ENCODE assay signal across 1 cellular context in genomic region chr1:90721210-90722194, GRCh38.
TF ChIP-seq lines count a peak whose summit lies in the region.

No MANE protein-coding gene starts in this region.

TF ChIP-seq in HEK293, 187 proteins besides CTCF, POLR2A, EP300 and RAD21 (continued from another document):
- TF ChIP-seq ZEB2 (tag by site-specific recombination; IDR thresholded peaks at IDR 0.05) (0 out of 2 replicates have a peak, but pooled peaks have one; percentile 43), ZNF354C (tag by site-specific recombination; IDR thresholded peaks at IDR 0.05; ENCODE audit: borderline replicate concordance, low read depth) (no peak), KLF9 (tag by site-specific recombination; IDR thresholded peaks at IDR 0.05; ENCODE audit: low read depth) (no peak), ZNF701 (tag by site-specific recombination; IDR thresholded peaks at IDR 0.05) (no peak), ZNF112 (tag by site-specific recombination; IDR thresholded peaks at IDR 0.05) (no peak), ZSCAN16 (tag by site-specific recombination; IDR thresholded peaks at IDR 0.05) (no peak), ZNF645 (tag by site-specific recombination; IDR thresholded peaks at IDR 0.05) (no peak), ZBTB8A (tag by site-specific recombination; IDR thresholded peaks at IDR 0.05) (no peak), ZNF792 (tag by site-specific recombination; IDR thresholded peaks at IDR 0.05) (no peak), ZNF624 (tag by site-specific recombination; IDR thresholded peaks at IDR 0.05) (no peak), ZNF48 (tag by site-specific recombination; IDR thresholded peaks at IDR 0.05) (no peak), ZNF639 (tag by site-specific recombination; IDR thresholded peaks at IDR 0.05) (no peak), ZNF394 (tag by site-specific recombination; IDR thresholded peaks at IDR 0.05; ENCODE audit: borderline replicate concordance) (no peak), ZNF777 (tag by site-specific recombination; IDR thresholded peaks at IDR 0.05; ENCODE audit: borderline replicate concordance) (no peak), TCF7L2 (IDR thresholded peaks at IDR 0.05; ENCODE audit: borderline replicate concordance, low read depth, low read length) (no peak), OSR2 (tag by site-specific recombination; IDR thresholded peaks at IDR 0.05) (no peak), ZFP69B (tag by site-specific recombination; IDR thresholded peaks at IDR 0.05) (no peak), ZNF571 (tag by site-specific recombination; IDR thresholded peaks at IDR 0.05) (no peak), ZFP37 (tag by site-specific recombination; IDR thresholded peaks at IDR 0.05) (no peak), ZFP3 (tag by site-specific recombination; IDR thresholded peaks at IDR 0.05; ENCODE audit: low read depth) (no peak), ZBTB20 (tag by site-specific recombination; IDR thresholded peaks at IDR 0.05) (no peak), MZF1 (tag by site-specific recombination; IDR thresholded peaks at IDR 0.05; ENCODE audit: borderline replicate concordance) (no peak; the same call in 1 of the 2 replicates), ZNF510 (tag by site-specific recombination; IDR thresholded peaks at IDR 0.05; ENCODE audit: insufficient replicate concordance) (no peak), ZNF398 (tag by site-specific recombination; IDR thresholded peaks at IDR 0.05) (no peak), ZNF362 (tag by site-specific recombination; IDR thresholded peaks at IDR 0.05) (no peak), ZNF350 (tag by site-specific recombination; IDR thresholded peaks at IDR 0.05) (no peak)
- TF ChIP-seq, protein P1, sequence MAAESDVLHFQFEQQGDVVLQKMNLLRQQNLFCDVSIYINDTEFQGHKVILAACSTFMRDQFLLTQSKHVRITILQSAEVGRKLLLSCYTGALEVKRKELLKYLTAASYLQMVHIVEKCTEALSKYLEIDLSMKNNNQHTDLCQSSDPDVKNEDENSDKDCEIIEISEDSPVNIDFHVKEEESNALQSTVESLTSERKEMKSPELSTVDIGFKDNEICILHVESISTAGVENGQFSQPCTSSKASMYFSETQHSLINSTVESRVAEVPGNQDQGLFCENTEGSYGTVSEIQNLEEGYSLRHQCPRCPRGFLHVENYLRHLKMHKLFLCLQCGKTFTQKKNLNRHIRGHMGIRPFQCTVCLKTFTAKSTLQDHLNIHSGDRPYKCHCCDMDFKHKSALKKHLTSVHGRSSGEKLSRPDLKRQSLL (tag by site-specific recombination; IDR thresholded peaks at IDR 0.05): no peak
- TF ChIP-seq, protein P2, sequence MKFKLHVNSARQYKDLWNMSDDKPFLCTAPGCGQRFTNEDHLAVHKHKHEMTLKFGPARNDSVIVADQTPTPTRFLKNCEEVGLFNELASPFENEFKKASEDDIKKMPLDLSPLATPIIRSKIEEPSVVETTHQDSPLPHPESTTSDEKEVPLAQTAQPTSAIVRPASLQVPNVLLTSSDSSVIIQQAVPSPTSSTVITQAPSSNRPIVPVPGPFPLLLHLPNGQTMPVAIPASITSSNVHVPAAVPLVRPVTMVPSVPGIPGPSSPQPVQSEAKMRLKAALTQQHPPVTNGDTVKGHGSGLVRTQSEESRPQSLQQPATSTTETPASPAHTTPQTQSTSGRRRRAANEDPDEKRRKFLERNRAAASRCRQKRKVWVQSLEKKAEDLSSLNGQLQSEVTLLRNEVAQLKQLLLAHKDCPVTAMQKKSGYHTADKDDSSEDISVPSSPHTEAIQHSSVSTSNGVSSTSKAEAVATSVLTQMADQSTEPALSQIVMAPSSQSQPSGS (tag by site-specific recombination; IDR thresholded peaks at IDR 0.05; ENCODE audit: low read depth): no peak; the same call in 1 of the 2 replicates
- TF ChIP-seq, protein P3, sequence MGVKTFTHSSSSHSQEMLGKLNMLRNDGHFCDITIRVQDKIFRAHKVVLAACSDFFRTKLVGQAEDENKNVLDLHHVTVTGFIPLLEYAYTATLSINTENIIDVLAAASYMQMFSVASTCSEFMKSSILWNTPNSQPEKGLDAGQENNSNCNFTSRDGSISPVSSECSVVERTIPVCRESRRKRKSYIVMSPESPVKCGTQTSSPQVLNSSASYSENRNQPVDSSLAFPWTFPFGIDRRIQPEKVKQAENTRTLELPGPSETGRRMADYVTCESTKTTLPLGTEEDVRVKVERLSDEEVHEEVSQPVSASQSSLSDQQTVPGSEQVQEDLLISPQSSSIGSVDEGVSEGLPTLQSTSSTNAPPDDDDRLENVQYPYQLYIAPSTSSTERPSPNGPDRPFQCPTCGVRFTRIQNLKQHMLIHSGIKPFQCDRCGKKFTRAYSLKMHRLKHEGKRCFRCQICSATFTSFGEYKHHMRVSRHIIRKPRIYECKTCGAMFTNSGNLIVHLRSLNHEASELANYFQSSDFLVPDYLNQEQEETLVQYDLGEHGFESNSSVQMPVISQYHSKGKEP (tag by site-specific recombination; IDR thresholded peaks at IDR 0.05): peak; percentile 64; the same call in 1 of the 2 replicates
